ENCODE assay signal across 8 cellular contexts in genomic region chr17:30477083-30477757, GRCh38. TPM values are rescaled to one million over a fixed set of nuclear protein-coding genes. Genes with fewer than 3 reads are reported as not detected.
A peak's percentile ranks its signal among the peaks of the same experiment; 100 is the strongest.
DNase-seq lines count a peak whose midpoint lies in the region; ATAC-seq and TF ChIP-seq lines count a peak whose summit lies in the region.

TSS of gene GOSR1 (plus strand) at chr17:30477408. CDS start at chr17:30477434, 26 bp downstream.

- peak within 1 kb of the TSS; percentile 87 for H3K4me3 ChIP-seq in left ventricle myocardium inferior

- peak within 1 kb of the TSS; percentile 96 for H3K4me3 Mint-ChIP-seq in T-helper 17 cell
- H3K4me3 Mint-ChIP-seq in progenitor cell of endocrine pancreas (ENCODE audit: low read depth): peak within 1 kb of the TSS; percentile 95

- intact Hi-C loops in left ventricle myocardium inferior (cut with micrococcal nuclease): no loop called here

- peaks cover 43% of the 10 kb centered on the region for H3K4me1 ChIP-seq in left ventricle myocardium inferior

- peak within 1 kb of the TSS; percentile 100 for H3K27ac Mint-ChIP-seq in T-helper 17 cell
- peak within 1 kb of the TSS; percentile 99 for H3K27ac Mint-ChIP-seq in progenitor cell of endocrine pancreas

- H3K36me3 ChIP-seq in left ventricle myocardium inferior: peaks cover 26% of the 10 kb centered on the region

- peak within 1 kb of the TSS; percentile 92 for H3K27ac ChIP-seq in left ventricle myocardium inferior (replicated peaks)

- H3K36me3 Mint-ChIP-seq in T-helper 17 cell (ENCODE audit: low read depth): peaks cover 5% of the 10 kb centered on the region
- H3K36me3 Mint-ChIP-seq in progenitor cell of endocrine pancreas (ENCODE audit: insufficient read depth): peaks cover 3% of the 10 kb centered on the region

- TF ChIP-seq CTCF in GM13977 (IDR thresholded peaks at IDR 0.05; ENCODE audit: extremely low read depth, insufficient read depth, missing control alignments): peak; percentile 80
- TF ChIP-seq CTCF in left ventricle myocardium inferior (IDR thresholded peaks at IDR 0.05; ENCODE audit: borderline replicate concordance): peak; percentile 86
- peak; percentile 83 for TF ChIP-seq CTCF in progenitor cell of endocrine pancreas (IDR thresholded peaks at IDR 0.05; ENCODE audit: unreplicated experiment)

- in situ Hi-C loops in GM13977 (cut with MboI; ENCODE audit: low pct_unique_long_range_greater_than_20kb, low sequenced_read_pairs, unreplicated experiment): loop anchor here (25.0 kb wide), 1 partner anchor 360 kb away; the partner anchor contains the start of gene ATAD5

- no peaks in the 10 kb centered on the region for H3K9me3 ChIP-seq in T-helper 17 cell (ENCODE audit: control insufficient read depth, low read length, poor library complexity, severe bottlenecking)
- no peaks in the 10 kb centered on the region for H3K9me3 ChIP-seq in left ventricle myocardium inferior (replicated peaks)

- H3K27me3 Mint-ChIP-seq in T-helper 17 cell (no peaks in the 10 kb centered on the region), progenitor cell of endocrine pancreas (peaks cover 9% of the 10 kb centered on the region)

- H3K4me1 Mint-ChIP-seq in T-helper 17 cell: peaks cover 26% of the 10 kb centered on the region
- H3K4me1 Mint-ChIP-seq in progenitor cell of endocrine pancreas (ENCODE audit: low read depth): peaks cover 9% of the 10 kb centered on the region

- ATAC-seq in HG02870 (IDR thresholded peaks at IDR 0.05; ENCODE audit: unreplicated experiment) (peak; percentile 90), T-helper 17 cell (peak; percentile 97)

- DNase-seq in GM13977 (ENCODE audit: low spot score): peak; percentile 87
- peak; percentile 92 for DNase-seq in NCI-H146 treated with DMSO at 0.1 percent for 48 hours (lab: John Stamatoyannopoulos, UW; ENCODE audit: unreplicated experiment)
- DNase-seq in T-helper 17 cell: peak; percentile 80 to 85 (median 85)
- DNase-seq in amygdala (lab: John Stamatoyannopoulos, UW): peak; percentile 52 to 96 (median 90)
- peak; percentile 93 for DNase-seq in left ventricle myocardium inferior
- DNase-seq in progenitor cell of endocrine pancreas (ENCODE audit: low spot score, unreplicated experiment): peak; percentile 82
- DNase-seq in ureter (ENCODE audit: low spot score): peak; percentile 95

- no peaks in the 10 kb centered on the region for H3K9me3 Mint-ChIP-seq in progenitor cell of endocrine pancreas (ENCODE audit: low read depth)

- no peaks in the 10 kb centered on the region for H3K27me3 ChIP-seq in left ventricle myocardium inferior (ENCODE audit: low read depth)

RNA-seq across cellular contexts. Expression of gene GOSR1, which starts in this region (rescaled TPM):
- total RNA-seq in T-helper 17 cell: 10 to 100 TPM; 42.8 to 51.1 TPM
- 28.2 TPM for total RNA-seq in left ventricle myocardium inferior
- 59.6 and 64.9 TPM in 2 replicates for total RNA-seq in progenitor cell of endocrine pancreas
- 61.0 TPM for total RNA-seq in ureter

Comparison
In these comparisons a context has a peak if more than half of its experiments do, and no peak if none do; other contexts are left out.
1. Peak in every context shown above with its lines: DNase-seq, ATAC-seq, H3K4me3 ChIP-seq and H3K27ac ChIP-seq.